ENCODE assay signal across 18 cellular contexts in genomic region chr6:69064226-69064625, GRCh38.
DNase-seq lines count a peak whose midpoint lies in the region; ATAC-seq, FAIRE-seq and TF ChIP-seq lines count a peak whose summit lies in the region.
"Had no signal": no experiment of that assay in that cellular context is flagged by ENCODE, and none has a peak within 500 bp of the region (broad histone marks: within the 10 kb centered on the region; RNA-seq: fewer than 3 reads in every experiment).

No MANE protein-coding gene starts in this region.

- no peak for TF ChIP-seq CTCF in pancreas (IDR thresholded peaks at IDR 0.05)

- H3K4me3 ChIP-seq in pancreas = no peak overlapping the region
- H3K4me3 ChIP-seq: PC-9 had no signal

- H3K27me3 ChIP-seq in pancreas = no peaks in the 10 kb centered on the region

- WGBS in pancreas, 2 donors = 23 to 31% methylated on average over 1 of the region's 1 CpG

- H3K27ac ChIP-seq in pancreas (no peak overlapping the region), caudate nucleus (ENCODE audit: low read depth, low read length) (no peak overlapping the region)
- H3K27ac ChIP-seq: PC-9 had no signal

- in situ Hi-C loops in Caki2 (cut with HindIII; ENCODE audit: low pct_unique_long_range_greater_than_20kb, low sequenced_read_pairs) = no loop called here

- intact Hi-C loops in pancreas (cut with DNase I) = no loop called here

- H3K4me1 ChIP-seq in pancreas = peaks cover 0 to 5% (median 0%) of the 10 kb centered on the region in 3 donors

- no peaks in the 10 kb centered on the region for H3K36me3 ChIP-seq in pancreas

- no peaks in the 10 kb centered on the region for H3K9me3 ChIP-seq in pancreas

- peak; percentile 57 for ATAC-seq in HG02981 (IDR thresholded peaks at IDR 0.05; ENCODE audit: unreplicated experiment)
- no peak for ATAC-seq in pancreas

- peak; percentile 34 for DNase-seq in Caki2 (ENCODE audit: low read depth)
- no peak for DNase-seq in pancreas
- DNase-seq in anterior cingulate cortex (lab: John Stamatoyannopoulos, UW) = no peak
- DNase-seq in mucosa of gallbladder (ENCODE audit: low spot score) = no peak
- no peak for DNase-seq in caudate nucleus (lab: John Stamatoyannopoulos, UW)
- no peak for DNase-seq in DMS153 (lab: John Stamatoyannopoulos, UW)
- DNase-seq: CD4-positive, CD25-positive, alpha-beta regulatory T cell; DMS 273 treated with DMSO at 0.1 percent for 48 hours; DND-41; MV-4-11; NCI-H1105 treated with DMSO at 0.1 percent for 48 hours; NCI-H1694 treated with DMSO at 0.1 percent for 48 hours; NCI-H446 treated with DMSO at 0.1 percent for 48 hours; NCI-H526 treated with DMSO at 0.1 percent for 48 hours; PC-9 had no signal

- FAIRE-seq in endometrium (lab: Jason Lieb, UNC) = peak; percentile 89
- FAIRE-seq in pancreas (lab: Jason Lieb, UNC) = peak; percentile 91
- FAIRE-seq: GM12891 had no signal
